In genomic region chr5:95080456-95080855, GRCh38 we compare ENCODE assay signal across 13 cellular contexts.
DNase-seq lines count a peak whose midpoint lies in the region; ATAC-seq and TF ChIP-seq lines count a peak whose summit lies in the region.
"Had no signal": no experiment of that assay in that cellular context is flagged by ENCODE, and none has a peak within 500 bp of the region (broad histone marks: within the 10 kb centered on the region; RNA-seq: fewer than 3 reads in every experiment).

No MANE protein-coding gene starts in this region.

- H4K20me1 ChIP-seq in GM23338 (replicated peaks; ENCODE audit: insufficient read depth): no peaks in the 10 kb centered on the region

- H3K27me3 Mint-ChIP-seq in GM23338 (ENCODE audit: insufficient read depth, low read depth, poor library complexity): peaks cover 1% of the 10 kb centered on the region

- H3K36me3 Mint-ChIP-seq in GM23338 (ENCODE audit: low read depth): no peaks in the 10 kb centered on the region

- ATAC-seq in GM23338 (no peak), gastroesophageal sphincter (no peak), HG02885 (IDR thresholded peaks at IDR 0.05; ENCODE audit: poor library complexity, unreplicated experiment) (no peak)

- no peak overlapping the region for H2AFZ ChIP-seq in GM23338

- no peaks in the 10 kb centered on the region for H3K9me3 Mint-ChIP-seq in GM23338
- H3K9me3 Mint-ChIP-seq: nephron progenitor cell; T-helper 2 cell treated with Interferon-gamma antibody and Interleukin-4, amounts not matched to agents 5 μg/mL and 100 μg/mL, for 36 hours had no signal

- no peak for TF ChIP-seq EP300 in gastroesophageal sphincter (IDR thresholded peaks at IDR 0.05)

- H3K9me3 ChIP-seq in adipocyte (ENCODE audit: control insufficient read depth, low read length) (no peaks in the 10 kb centered on the region), gastroesophageal sphincter (no peaks in the 10 kb centered on the region), skeletal muscle tissue (ENCODE audit: control insufficient read depth in 3 of 3, low read length in 3 of 3) (no peaks in the 10 kb centered on the region)

- no peak for TF ChIP-seq POLR2A in gastroesophageal sphincter (IDR thresholded peaks at IDR 0.05)

- DNase-seq in GM23338 (ENCODE audit: low spot score) (no peak), adipocyte (ENCODE audit: low read depth) (no peak), NCI-H524 treated with DMSO at 0.1 percent for 48 hours (lab: John Stamatoyannopoulos, UW) (no peak), NCI-H748 (lab: John Stamatoyannopoulos, UW; ENCODE audit: unreplicated experiment) (no peak), globus pallidus (ENCODE audit: low spot score) (no peak)
- DNase-seq: DMS 273 treated with DMSO at 0.1 percent for 48 hours, Kasumi-1, NCI-H524, nephron progenitor cell had no signal

- no peaks in the 10 kb centered on the region for H3K79me2 ChIP-seq in GM23338 (replicated peaks; ENCODE audit: insufficient read depth)

- peaks cover 29% of the 10 kb centered on the region for H3K4me1 Mint-ChIP-seq in GM23338

- H3K4me3 Mint-ChIP-seq in GM23338: no peak overlapping the region
- H3K4me3 Mint-ChIP-seq: nephron progenitor cell; T-helper 2 cell treated with Interferon-gamma antibody and Interleukin-4, amounts not matched to agents 5 μg/mL and 100 μg/mL, for 36 hours had no signal

- H3K36me3 ChIP-seq in GM23338 (ENCODE audit: insufficient read depth): no peaks in the 10 kb centered on the region
- no peaks in the 10 kb centered on the region for H3K36me3 ChIP-seq in adipocyte (ENCODE audit: control insufficient read depth, insufficient read depth, low read length, severe bottlenecking)
- no peaks in the 10 kb centered on the region for H3K36me3 ChIP-seq in gastroesophageal sphincter
- no peaks in the 10 kb centered on the region for H3K36me3 ChIP-seq in skeletal muscle tissue (ENCODE audit: control insufficient read depth in 3 of 3, insufficient read depth in 3 of 3, low read length in 3 of 3)

- peak overlapping the region; percentile 57; the same call in 1 of the 2 replicates for H3K27ac Mint-ChIP-seq in GM23338
- H3K27ac Mint-ChIP-seq: nephron progenitor cell; T-helper 2 cell treated with Interferon-gamma antibody and Interleukin-4, amounts not matched to agents 5 μg/mL and 100 μg/mL, for 36 hours had no signal

- no peaks in the 10 kb centered on the region for H3F3A ChIP-seq in GM23338 (replicated peaks; ENCODE audit: low read depth)

- no peaks in the 10 kb centered on the region for H3K27me3 ChIP-seq in GM23338 (ENCODE audit: insufficient read depth)
- H3K27me3 ChIP-seq in adipocyte (replicated peaks; ENCODE audit: control insufficient read depth, insufficient read depth, low read length): no peaks in the 10 kb centered on the region
- H3K27me3 ChIP-seq in gastroesophageal sphincter: no peaks in the 10 kb centered on the region
- H3K27me3 ChIP-seq in skeletal muscle tissue (ENCODE audit: control insufficient read depth in 3 of 3, insufficient read depth in 3 of 3, low read length in 3 of 3): no peaks in the 10 kb centered on the region

- H3K9me2 ChIP-seq in GM23338 (ENCODE audit: insufficient read depth): no peaks in the 10 kb centered on the region

- H3K27ac ChIP-seq in GM23338 (ENCODE audit: low read depth) (no peak overlapping the region), gastroesophageal sphincter (peak overlapping the region in 1 of 4 donors; percentile 41), skeletal muscle tissue (ENCODE audit: low read depth, low read length) (peak overlapping the region; percentile 54)

- H3K4me3 ChIP-seq in GM23338: no peak overlapping the region
- peak overlapping the region; percentile 92 for H3K4me3 ChIP-seq in adipocyte (ENCODE audit: low read length)
- peak overlapping the region; percentile 30 to 38 for H3K4me3 ChIP-seq in gastroesophageal sphincter
- H3K4me3 ChIP-seq in skeletal muscle tissue (ENCODE audit: low read length in 3 of 3): peak overlapping the region in 2 of 3 donors; percentile 11 to 74

- H3K4me1 ChIP-seq in GM23338 (ENCODE audit: insufficient read depth) (peaks cover 22% of the 10 kb centered on the region), adipocyte (ENCODE audit: control insufficient read depth, insufficient read depth, low read length) (peaks cover 31% of the 10 kb centered on the region), gastroesophageal sphincter (no peaks in the 10 kb centered on the region), skeletal muscle tissue (ENCODE audit: control insufficient read depth in 3 of 3, insufficient read depth in 3 of 3, low read length in 3 of 3) (no peaks in the 10 kb centered on the region)

- H3K9ac ChIP-seq in adipocyte (ENCODE audit: low read length) (peak overlapping the region; percentile 86), skeletal muscle tissue (ENCODE audit: low read depth in 1 of 3, low read length in 3 of 3) (peak overlapping the region in 2 of 3 donors; percentile 6 to 28)

- TF ChIP-seq CTCF in GM23338 (conservative IDR thresholded peaks at IDR 0.05; ENCODE audit: low read depth in 2 of 2) (no peak), gastroesophageal sphincter (IDR thresholded peaks at IDR 0.05) (no peak)

- no peak overlapping the region for H3K4me2 ChIP-seq in GM23338

- WGBS in gastroesophageal sphincter (ENCODE audit: low coverage in 1 of 2), 2 donors: 66 to 88% methylated on average over 4 of the region's 4 CpGs

TF ChIP-seq in GM23338, 12 proteins besides CTCF, POLR2A, EP300 and RAD21 (continues in another document):
- no peak for TF ChIP-seq ZNF462 (CRISPR knock-in tag; IDR thresholded peaks at IDR 0.05)
- TF ChIP-seq POLR2AphosphoS5 (IDR thresholded peaks at IDR 0.05; ENCODE audit: low read depth): no peak
- no peak for TF ChIP-seq CREB1 (CRISPR knock-in tag; IDR thresholded peaks at IDR 0.05; ENCODE audit: low read depth)
- no peak for TF ChIP-seq EZH2phosphoT487 (IDR thresholded peaks at IDR 0.05; ENCODE audit: unreplicated experiment)
- TF ChIP-seq ZNF114 (CRISPR knock-in tag; IDR thresholded peaks at IDR 0.05): no peak
- TF ChIP-seq EZH2 (IDR thresholded peaks at IDR 0.05; ENCODE audit: low read depth, unreplicated experiment): no peak
